ENCODE assay signal across 8 cellular contexts in the genomic region with DNA sequence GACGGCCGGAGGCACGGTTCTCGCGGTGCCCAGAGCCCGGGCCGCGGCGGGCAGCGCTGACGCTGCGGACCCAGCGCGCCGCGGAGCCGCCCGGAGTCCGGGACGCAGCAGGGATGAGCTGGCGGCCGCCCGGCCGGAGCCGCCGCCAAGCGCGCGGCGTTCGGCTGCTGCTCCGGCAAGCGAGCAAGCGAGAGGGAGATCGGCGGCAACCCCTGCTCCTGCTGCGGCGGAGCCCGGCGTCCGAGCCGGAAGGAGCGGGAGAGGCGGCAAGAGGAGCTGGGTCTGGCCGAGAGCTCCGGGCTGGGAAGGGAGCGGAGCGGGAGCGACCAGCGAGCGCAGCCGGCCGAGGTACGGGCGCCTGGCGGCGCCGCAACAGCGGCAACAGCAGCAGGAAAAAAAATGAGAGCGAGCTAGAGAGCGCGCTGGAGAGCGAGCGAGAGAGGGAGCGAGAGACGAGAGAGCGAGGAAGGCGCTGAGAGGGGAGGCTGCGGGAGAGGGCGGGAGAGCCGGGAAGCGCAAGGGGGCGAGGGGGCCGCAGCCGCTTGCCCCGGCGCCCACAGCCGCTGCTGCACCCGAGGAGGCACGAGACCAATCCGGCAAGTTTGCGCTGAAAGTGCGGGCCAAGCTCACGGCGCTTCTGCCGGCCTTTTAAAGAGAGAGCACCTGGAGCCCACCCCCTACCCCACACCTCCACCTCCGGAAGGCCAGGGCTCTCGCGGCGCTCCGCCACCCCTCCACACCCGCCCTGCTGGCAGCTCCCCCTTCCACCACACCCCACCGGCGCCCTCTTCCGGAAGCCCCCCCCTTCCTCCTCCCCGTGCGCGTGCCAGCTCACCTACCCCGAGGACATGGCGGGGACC. TPM values are rescaled to one million over a fixed set of nuclear protein-coding genes. Genes with fewer than 3 reads are reported as not detected.
DNase-seq lines count a peak whose midpoint lies in the region; ATAC-seq, FAIRE-seq and TF ChIP-seq lines count a peak whose summit lies in the region.

No MANE protein-coding gene starts in this region.

- ATAC-seq in HepG2, result peak; percentile 47
- no peak for ATAC-seq in GM21786 (IDR thresholded peaks at IDR 0.05; ENCODE audit: unreplicated experiment)
- ATAC-seq in GM21515 (IDR thresholded peaks at IDR 0.05; ENCODE audit: unreplicated experiment), result no peak

- H3K27me3 ChIP-seq in HepG2 (ENCODE audit: control insufficient read depth in 1 of 2, insufficient read depth in 2 of 2, low read length in 2 of 2), result peaks cover 19 to 87% of the 10 kb centered on the region in 2 experiments; a peak in 4 of 5 replicates
- H3K27me3 ChIP-seq in stomach, result peaks cover 16 to 96% (median 79%) of the 10 kb centered on the region in 3 donors

- H3K27ac ChIP-seq in SK-N-MC (no peak overlapping the region), HepG2 (ENCODE audit: extremely low read length, insufficient read depth, low read length) (no peak overlapping the region), stomach (no peak overlapping the region)

- no TSS peak for BruUV-seq in HepG2 (replicated peaks; lab: Mats Ljungman, UMichigan)

- TF ChIP-seq EP300 in HepG2 (IDR thresholded peaks at IDR 0.05; ENCODE audit: low read depth in 2 of 2, low read length in 2 of 2), result no peak
- TF ChIP-seq EP300 in HepG2 (CRISPR knock-in tag; IDR thresholded peaks at IDR 0.05; ENCODE audit: borderline replicate concordance), result no peak
- TF ChIP-seq EP300 in stomach (IDR thresholded peaks at IDR 0.05), result no peak

- H3K79me2 ChIP-seq in HepG2 (ENCODE audit: insufficient read depth, low read length), result no peaks in the 10 kb centered on the region

- peak overlapping the region; percentile 48; the same call in 1 of the 2 replicates for H3K4me2 ChIP-seq in HepG2 (ENCODE audit: low read depth, low read length)

- TF ChIP-seq POLR2A in HepG2 (IDR thresholded peaks at IDR 0.05; ENCODE audit: insufficient read depth in 1 of 2, low read depth in 2 of 2, low read length in 2 of 2), result no peak
- TF ChIP-seq POLR2A in stomach (IDR thresholded peaks at IDR 0.05), result no peak

- H3K4me3 ChIP-seq in SK-N-MC (peak overlapping the region; percentile 71), HepG2 (replicated peaks in 1 of 3; ENCODE audit: insufficient read depth in 1 of 3, low read depth in 2 of 3, low read length in 3 of 3) (peak overlapping the region in 1 of 3 experiments; percentile 49; a peak in 1 of 6 replicates), stomach (peak overlapping the region; percentile 40 to 52 (median 44))

- intact Hi-C loops in HepG2 (cut with micrococcal nuclease; ENCODE audit: unreplicated experiment), result no loop called here
- intact Hi-C loops in stomach (cut with DNase I; ENCODE audit: low total_unique reads), result no loop called here

- H3K9ac ChIP-seq in SK-N-MC (ENCODE audit: insufficient read length), result no peak overlapping the region
- H3K9ac ChIP-seq in HepG2 (ENCODE audit: insufficient read depth, low read depth, low read length), result no peak overlapping the region

- H4K20me1 ChIP-seq in HepG2 (ENCODE audit: insufficient read depth, low read length), result peaks cover 10% of the 10 kb centered on the region; the same call in 1 of the 2 replicates

- 9% methylated on average over 50 of the region's 100 CpGs for WGBS in HepG2 (ENCODE audit: low lambda C conversion rate)
- 0 to 3% (median 1%) methylated on average over 32 to 99 of the region's 100 CpGs for WGBS in stomach, 5 donors

- H3K4me1 ChIP-seq in HepG2 (ENCODE audit: insufficient read depth, low read length), result peaks cover 7% of the 10 kb centered on the region; the same call in 1 of the 2 replicates
- H3K4me1 ChIP-seq in stomach, result peaks cover 27 to 41% (median 33%) of the 10 kb centered on the region in 4 donors

- H3K9me3 ChIP-seq in SK-N-MC (ENCODE audit: low read depth, low read length) (no peaks in the 10 kb centered on the region), HepG2 (ENCODE audit: low read length) (no peaks in the 10 kb centered on the region), stomach (no peaks in the 10 kb centered on the region)

- TF ChIP-seq CTCF in HepG2 (CRISPR knock-in tag; IDR thresholded peaks at IDR 0.05), result no peak
- TF ChIP-seq CTCF in stomach (IDR thresholded peaks at IDR 0.05), result no peak

- CTCF ChIA-PET in HepG2 (lab: Yijun Ruan, JAX; ENCODE audit: low intra/inter-chr PET ratio, low total read pairs), result no interaction called here

- H3K36me3 ChIP-seq in SK-N-MC (ENCODE audit: insufficient read depth, low read length) (no peaks in the 10 kb centered on the region), HepG2 (replicated peaks in 1 of 2; ENCODE audit: control insufficient read depth in 1 of 2, insufficient read depth in 2 of 2, low read length in 2 of 2) (no peaks in the 10 kb centered on the region), stomach (no peaks in the 10 kb centered on the region)

- POLR2A ChIA-PET in HepG2 (lab: Yijun Ruan, JAX), result no interaction called here

- no peak for TF ChIP-seq RAD21 in HepG2 (CRISPR knock-in tag; IDR thresholded peaks at IDR 0.05)

- FAIRE-seq in HepG2 (lab: Jason Lieb, UNC), result no peak

- in situ Hi-C loops in HepG2 (cut with HindIII; ENCODE audit: extremely low pct_ligation_motif_present, low pct_unique_long_range_greater_than_20kb), result no loop called here

- H2AFZ ChIP-seq in HepG2 (ENCODE audit: low read length), result no peak overlapping the region

- DNase-seq in activated effector memory CD4-positive, alpha-beta T cell treated with anti-CD3 and anti-CD28 coated beads, Interleukin-2, amount 50 U/mL, for 16 hours, result peak; percentile 66
- no peak for DNase-seq in activated effector memory CD4-positive, alpha-beta T cell treated with Interleukin-2 at 50 U/mL for 16 hours
- DNase-seq in SK-N-MC (ENCODE audit: low read depth, low spot score) (no peak), cerebellum (ENCODE audit: low spot score) (peak; percentile 67), HepG2 (ENCODE audit: low spot score) (no peak), stomach (no peak)

TF ChIP-seq in HepG2, 621 proteins besides CTCF, POLR2A, EP300 and RAD21 (continues in another document):
- TF ChIP-seq POLR2G (IDR thresholded peaks at IDR 0.05; ENCODE audit: low read depth, low read length) (no peak), UBTF (CRISPR knock-in tag; IDR thresholded peaks at IDR 0.05) (peak; percentile 65; the same call in 1 of the 2 replicates), HNRNPK (IDR thresholded peaks at IDR 0.05; ENCODE audit: low read depth, low read length, poor library complexity, severe bottlenecking) (peak; percentile 6)
- TF ChIP-seq, protein P1, sequence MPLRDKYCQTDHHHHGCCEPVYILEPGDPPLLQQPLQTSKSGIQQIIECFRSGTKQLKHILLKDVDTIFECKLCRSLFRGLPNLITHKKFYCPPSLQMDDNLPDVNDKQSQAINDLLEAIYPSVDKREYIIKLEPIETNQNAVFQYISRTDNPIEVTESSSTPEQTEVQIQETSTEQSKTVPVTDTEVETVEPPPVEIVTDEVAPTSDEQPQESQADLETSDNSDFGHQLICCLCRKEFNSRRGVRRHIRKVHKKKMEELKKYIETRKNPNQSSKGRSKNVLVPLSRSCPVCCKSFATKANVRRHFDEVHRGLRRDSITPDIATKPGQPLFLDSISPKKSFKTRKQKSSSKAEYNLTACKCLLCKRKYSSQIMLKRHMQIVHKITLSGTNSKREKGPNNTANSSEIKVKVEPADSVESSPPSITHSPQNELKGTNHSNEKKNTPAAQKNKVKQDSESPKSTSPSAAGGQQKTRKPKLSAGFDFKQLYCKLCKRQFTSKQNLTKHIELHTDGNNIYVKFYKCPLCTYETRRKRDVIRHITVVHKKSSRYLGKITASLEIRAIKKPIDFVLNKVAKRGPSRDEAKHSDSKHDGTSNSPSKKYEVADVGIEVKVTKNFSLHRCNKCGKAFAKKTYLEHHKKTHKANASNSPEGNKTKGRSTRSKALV (CRISPR knock-in tag; IDR thresholded peaks at IDR 0.05), result peak; percentile 97

RNA-seq across cellular contexts. Expression of gene GRM4, which starts 0.5 kb away (rescaled TPM):
- total RNA-seq in cerebellum (28.3 TPM), HepG2 (2016; rRNA removed; fragmentation: Illumina TruSeq; extraction: Trizol) (not detected in 2 replicates), stomach (under 1 TPM in 1 of 5 donors, not detected in 4; 0.55 TPM)
- not detected in 2 replicates for total RNA-seq in HepG2 (2016; cell fraction: cytosol; rRNA removed; fragmentation: Illumina TruSeq; extraction: Trizol; ENCODE audit: low read depth)
- total RNA-seq in HepG2 (2016; cell fraction: insoluble cytoplasmic fraction; rRNA removed; fragmentation: Illumina TruSeq; extraction: Trizol), result not detected in 2 replicates
- total RNA-seq in HepG2 (2016; cell fraction: membrane; rRNA removed; fragmentation: Illumina TruSeq; extraction: Trizol), result not detected in 2 replicates
- not detected in 2 replicates for total RNA-seq in HepG2 (2016; cell fraction: nucleus; rRNA removed; fragmentation: Illumina TruSeq; extraction: Trizol)
- polyA plus RNA-seq in HepG2 (2011; rRNA removed) (not detected in 2 replicates), stomach (not detected)
- polyA plus RNA-seq in HepG2 (2011; cell fraction: cytosol; rRNA removed), result not detected in 2 replicates
- not detected in 2 replicates for polyA plus RNA-seq in HepG2 (2011; cell fraction: nucleus; rRNA removed)
- not detected in 2 replicates for polyA plus RNA-seq in HepG2 (2012)
- polyA plus RNA-seq in HepG2 (2016; cell fraction: cytosol; fragmentation: Illumina TruSeq; extraction: Trizol; ENCODE audit: low read depth), result not detected in 2 replicates
- not detected in 2 replicates for polyA plus RNA-seq in HepG2 (2016; cell fraction: insoluble cytoplasmic fraction; fragmentation: Illumina TruSeq; extraction: Trizol; ENCODE audit: low read depth)
- not detected in 2 replicates for polyA plus RNA-seq in HepG2 (2016; cell fraction: membrane; fragmentation: Illumina TruSeq; extraction: Trizol; ENCODE audit: low read depth)
- not detected in 2 replicates for polyA plus RNA-seq in HepG2 (2016; cell fraction: nucleus; fragmentation: Illumina TruSeq; extraction: Trizol; ENCODE audit: insufficient read depth, low read depth)
- 0.09 TPM in 1 of 2 replicates, not detected in the other for polyA minus RNA-seq in HepG2 (2011; rRNA and poly(A)+ RNA removed; ENCODE audit: low replicate concordance)
- polyA minus RNA-seq in HepG2 (2011; cell fraction: cytosol; rRNA and poly(A)+ RNA removed), result not detected in 2 replicates
- polyA minus RNA-seq in HepG2 (2011; cell fraction: nucleus; rRNA and poly(A)+ RNA removed), result not detected in 2 replicates

Comparison
In these comparisons a context has a peak if more than half of its experiments do, and no peak if none do; other contexts are left out.
1. DNase-seq: peak in activated effector memory CD4-positive, alpha-beta T cell treated with anti-CD3 and anti-CD28 coated beads, Interleukin-2, amount 50 U/mL, for 16 hours (single experiment) and cerebellum (single experiment); none in activated effector memory CD4-positive, alpha-beta T cell treated with Interleukin-2 at 50 U/mL for 16 hours (single experiment), SK-N-MC (single experiment), HepG2 (single experiment) and stomach (single experiment).
2. RNA of gene GRM4, which starts 0.5 kb away (total RNA-seq): 28.3 TPM in cerebellum (single experiment); not detected in HepG2 and 0.55 TPM in stomach; every median in the first group is over 10 times any median in the second.